ENCODE assay signal across 12 cellular contexts in genomic region chr1:13246554-13246871, GRCh38. TPM values are rescaled to one million over a fixed set of nuclear protein-coding genes. Genes with fewer than 3 reads are reported as not detected.
DNase-seq lines count a peak whose midpoint lies in the region; ATAC-seq and TF ChIP-seq lines count a peak whose summit lies in the region.
"Not testable (repeated sequence)": the region's sequence is repeated elsewhere in the genome, so short reads cannot be mapped to it uniquely, and the experiment has no call there.
"Had no signal": no experiment of that assay in that cellular context is flagged by ENCODE, and none has a peak within 500 bp of the region (broad histone marks: within the 10 kb centered on the region; RNA-seq: fewer than 3 reads in every experiment).

No MANE protein-coding gene starts in this region.

- H3K27me3 Mint-ChIP-seq in activated CD4-positive, alpha-beta T cell treated with anti-CD3 and anti-CD28 coated beads, Interleukin-2, amount 10 ng/mL, durations not matched to agents 24 days and 14 days; natural killer cell treated with Interleukin-12 subunit alpha and Interleukin-12 subunit beta and Interleukin-15 and Interleukin-18, amount 100 ng/mL, for 72 hours; type B pancreatic cell: not testable (repeated sequence)

- not testable (repeated sequence) for H3K36me3 Mint-ChIP-seq in activated CD4-positive, alpha-beta T cell treated with anti-CD3 and anti-CD28 coated beads, Interleukin-2, amount 10 ng/mL, durations not matched to agents 24 days and 14 days (ENCODE audit: low read depth); natural killer cell treated with Interleukin-12 subunit alpha and Interleukin-12 subunit beta and Interleukin-15 and Interleukin-18, amount 100 ng/mL, for 72 hours; type B pancreatic cell

- not testable (repeated sequence) for H3K9me3 Mint-ChIP-seq in activated CD4-positive, alpha-beta T cell treated with anti-CD3 and anti-CD28 coated beads, Interleukin-2, amount 10 ng/mL, durations not matched to agents 24 days and 14 days; natural killer cell treated with Interleukin-12 subunit alpha and Interleukin-12 subunit beta and Interleukin-15 and Interleukin-18, amount 100 ng/mL, for 72 hours; type B pancreatic cell

- not testable (repeated sequence) for TF ChIP-seq CTCF in right atrium auricular region (IDR thresholded peaks at IDR 0.05); type B pancreatic cell (conservative IDR thresholded peaks at IDR 0.05)

- not testable (repeated sequence) for H3K4me1 ChIP-seq in right atrium auricular region

- not testable (repeated sequence) for H3K27me3 ChIP-seq in right atrium auricular region

- not testable (repeated sequence) for H3K27ac ChIP-seq in right atrium auricular region

- not testable (repeated sequence) for H3K27ac Mint-ChIP-seq in activated CD4-positive, alpha-beta T cell treated with anti-CD3 and anti-CD28 coated beads, Interleukin-2, amount 10 ng/mL, durations not matched to agents 24 days and 14 days; natural killer cell treated with Interleukin-12 subunit alpha and Interleukin-12 subunit beta and Interleukin-15 and Interleukin-18, amount 100 ng/mL, for 72 hours; type B pancreatic cell

- H3K4me1 Mint-ChIP-seq in activated CD4-positive, alpha-beta T cell treated with anti-CD3 and anti-CD28 coated beads, Interleukin-2, amount 10 ng/mL, durations not matched to agents 24 days and 14 days; natural killer cell treated with Interleukin-12 subunit alpha and Interleukin-12 subunit beta and Interleukin-15 and Interleukin-18, amount 100 ng/mL, for 72 hours (ENCODE audit: low read depth in 2 of 2); type B pancreatic cell (ENCODE audit: unreplicated experiment): not testable (repeated sequence)

- DNase-seq in RPMI8226 = peak; percentile 46
- DNase-seq in activated CD4-positive, alpha-beta T cell treated with anti-CD3 and anti-CD28 coated beads, Interleukin-2, amount 10 ng/mL, durations not matched to agents 24 days and 14 days = peak; percentile 47
- peak; percentile 49 for DNase-seq in right atrium auricular region (ENCODE audit: low spot score)
- peak; percentile 49 for DNase-seq in natural killer cell treated with Interleukin-12 subunit alpha and Interleukin-12 subunit beta and Interleukin-15 and Interleukin-18, amount 100 ng/mL, for 72 hours (ENCODE audit: low spot score)
- peak; percentile 39 for DNase-seq in type B pancreatic cell (ENCODE audit: extremely low spot score, unreplicated experiment)

- not testable (repeated sequence) for H3K36me3 ChIP-seq in right atrium auricular region

- not testable (repeated sequence) for H3K4me3 Mint-ChIP-seq in activated CD4-positive, alpha-beta T cell treated with anti-CD3 and anti-CD28 coated beads, Interleukin-2, amount 10 ng/mL, durations not matched to agents 24 days and 14 days; natural killer cell treated with Interleukin-12 subunit alpha and Interleukin-12 subunit beta and Interleukin-15 and Interleukin-18, amount 100 ng/mL, for 72 hours; type B pancreatic cell

- intact Hi-C loops in activated CD4-positive, alpha-beta T cell treated with anti-CD3 and anti-CD28 coated beads, Interleukin-2, amount 10 ng/mL, durations not matched to agents 24 days and 14 days (cut with micrococcal nuclease) = not testable (repeated sequence)

- H3K4me3 ChIP-seq in right atrium auricular region = not testable (repeated sequence)

- ATAC-seq in natural killer cell treated with Interleukin-12 subunit alpha and Interleukin-12 subunit beta and Interleukin-15 and Interleukin-18, amount 100 ng/mL, for 72 hours = not testable (repeated sequence)

- H3K9me3 ChIP-seq in right atrium auricular region = not testable (repeated sequence)

RNA-seq across cellular contexts. Expression of gene PRAMEF5, which starts 7.5 kb away (rescaled TPM):
- total RNA-seq in activated CD4-positive, alpha-beta T cell treated with anti-CD3 and anti-CD28 coated beads, Interleukin-2, amount 10 ng/mL, durations not matched to agents 24 days and 14 days = not detected in 2 replicates
- total RNA-seq in right atrium auricular region (not detected), type B pancreatic cell (ENCODE audit: low replicate concordance) (not detected in 2 replicates)
- total RNA-seq in natural killer cell treated with Interleukin-12 subunit alpha and Interleukin-12 subunit beta and Interleukin-15 and Interleukin-18, amount 100 ng/mL, for 72 hours = not detected
- total RNA-seq: A673; CD4-positive, alpha-beta memory T cell; CD4-positive, CD25-positive, alpha-beta regulatory T cell; CD8-positive, alpha-beta memory T cell; Daoy; GM12878 had no signal

RNA-seq across cellular contexts. Expression of gene PRAMEF18, which starts 20.6 kb away (rescaled TPM):
- total RNA-seq in activated CD4-positive, alpha-beta T cell treated with anti-CD3 and anti-CD28 coated beads, Interleukin-2, amount 10 ng/mL, durations not matched to agents 24 days and 14 days = not detected in 2 replicates
- not detected for total RNA-seq in right atrium auricular region
- not detected for total RNA-seq in natural killer cell treated with Interleukin-12 subunit alpha and Interleukin-12 subunit beta and Interleukin-15 and Interleukin-18, amount 100 ng/mL, for 72 hours
- total RNA-seq in type B pancreatic cell (ENCODE audit: low replicate concordance) = not detected in 2 replicates
- total RNA-seq: A673; CD4-positive, alpha-beta memory T cell; CD4-positive, CD25-positive, alpha-beta regulatory T cell; CD8-positive, alpha-beta memory T cell; Daoy; G401; GM12878 had no signal

RNA-seq across cellular contexts. Expression of gene PRAMEF8, which starts 38.4 kb away (rescaled TPM):
- not detected in 2 replicates for total RNA-seq in activated CD4-positive, alpha-beta T cell treated with anti-CD3 and anti-CD28 coated beads, Interleukin-2, amount 10 ng/mL, durations not matched to agents 24 days and 14 days
- not detected for total RNA-seq in right atrium auricular region
- total RNA-seq in natural killer cell treated with Interleukin-12 subunit alpha and Interleukin-12 subunit beta and Interleukin-15 and Interleukin-18, amount 100 ng/mL, for 72 hours = not detected
- not detected in 2 replicates for total RNA-seq in type B pancreatic cell (ENCODE audit: low replicate concordance)
- total RNA-seq: A673; CD4-positive, alpha-beta memory T cell; CD4-positive, CD25-positive, alpha-beta regulatory T cell; CD8-positive, alpha-beta memory T cell; Daoy; GM12878 had no signal

RNA-seq across cellular contexts. Expression of gene PRAMEF13, which starts 45.3 kb away (rescaled TPM):
- not detected in 2 replicates for total RNA-seq in activated CD4-positive, alpha-beta T cell treated with anti-CD3 and anti-CD28 coated beads, Interleukin-2, amount 10 ng/mL, durations not matched to agents 24 days and 14 days
- total RNA-seq in right atrium auricular region (not detected), type B pancreatic cell (ENCODE audit: low replicate concordance) (not detected in 2 replicates)
- not detected for total RNA-seq in natural killer cell treated with Interleukin-12 subunit alpha and Interleukin-12 subunit beta and Interleukin-15 and Interleukin-18, amount 100 ng/mL, for 72 hours
- total RNA-seq: CD4-positive, alpha-beta memory T cell; CD4-positive, CD25-positive, alpha-beta regulatory T cell; CD8-positive, alpha-beta memory T cell; Daoy; GM12878 had no signal

RNA-seq across cellular contexts. Expression of gene PRAMEF33, which starts 56.8 kb away (rescaled TPM):
- total RNA-seq in activated CD4-positive, alpha-beta T cell treated with anti-CD3 and anti-CD28 coated beads, Interleukin-2, amount 10 ng/mL, durations not matched to agents 24 days and 14 days = not detected in 2 replicates
- total RNA-seq in right atrium auricular region (not detected), type B pancreatic cell (ENCODE audit: low replicate concordance) (not detected in 2 replicates)
- not detected for total RNA-seq in natural killer cell treated with Interleukin-12 subunit alpha and Interleukin-12 subunit beta and Interleukin-15 and Interleukin-18, amount 100 ng/mL, for 72 hours
- total RNA-seq: A673; CD4-positive, alpha-beta memory T cell; CD4-positive, CD25-positive, alpha-beta regulatory T cell; CD8-positive, alpha-beta memory T cell; Daoy; G401; GM12878 had no signal
